14 cellular contexts compared by ENCODE assay signal in genomic region chr4:108366716-108367115, GRCh38.
A peak's percentile ranks its signal among the peaks of the same experiment; 100 is the strongest.
DNase-seq lines count a peak whose midpoint lies in the region; ATAC-seq lines count a peak whose summit lies in the region.
"Had no signal": no experiment of that assay in that cellular context is flagged by ENCODE, and none has a peak within 500 bp of the region (broad histone marks: within the 10 kb centered on the region; RNA-seq: fewer than 3 reads in every experiment).

No MANE protein-coding gene starts in this region.

- peak overlapping the region; percentile 99 for H3K27ac ChIP-seq in KOPT-K1 (ENCODE audit: low read depth, low read length, poor library complexity, severe bottlenecking)
- H3K27ac ChIP-seq: BLaER1 treated with 17β-estradiol and CSF1 and Interleukin-3, amounts not matched to agents 10 nM and 100 nM had no signal

- H3K9me3 ChIP-seq in KOPT-K1 (ENCODE audit: insufficient read depth, low read length, poor library complexity, severe bottlenecking): no peaks in the 10 kb centered on the region
- H3K9me3 ChIP-seq: BLaER1 treated with 17β-estradiol and CSF1 and Interleukin-3, amounts not matched to agents 10 nM and 100 nM had no signal

- peak; percentile 4 for DNase-seq in kidney tubule cell (ENCODE audit: low spot score)
- DNase-seq in effector CD8-positive, alpha-beta T cell (lab: John Stamatoyannopoulos, UW): no peak
- DNase-seq: CD4-positive, CD25-positive, alpha-beta regulatory T cell; CD8-positive, alpha-beta memory T cell; COR-L47; DMS 273 treated with DMSO at 0.1 percent for 48 hours; GDM1; H9 had no signal

- peaks cover 13% of the 10 kb centered on the region for H3K27me3 Mint-ChIP-seq in activated T-helper 17 cell treated with anti-CD3 and anti-CD28 coated beads, Interleukin-2, amount 50 U/mL, for 72 hours

- peaks cover 7% of the 10 kb centered on the region for H3K4me1 Mint-ChIP-seq in activated T-helper 17 cell treated with anti-CD3 and anti-CD28 coated beads, Interleukin-2, amount 50 U/mL, for 72 hours
- H3K4me1 Mint-ChIP-seq: B cell had no signal

- no peak overlapping the region for H3K4me3 Mint-ChIP-seq in activated T-helper 17 cell treated with anti-CD3 and anti-CD28 coated beads, Interleukin-2, amount 50 U/mL, for 72 hours
- H3K4me3 Mint-ChIP-seq: B cell; CD4-positive, CD25-positive, alpha-beta regulatory T cell; CD8-positive, alpha-beta memory T cell; H9 had no signal

- H3K27ac Mint-ChIP-seq in activated T-helper 17 cell treated with anti-CD3 and anti-CD28 coated beads, Interleukin-2, amount 50 U/mL, for 72 hours: no peak overlapping the region
- H3K27ac Mint-ChIP-seq: B cell; CD8-positive, alpha-beta memory T cell; H9 had no signal

- no peaks in the 10 kb centered on the region for H3K36me3 Mint-ChIP-seq in activated T-helper 17 cell treated with anti-CD3 and anti-CD28 coated beads, Interleukin-2, amount 50 U/mL, for 72 hours (ENCODE audit: low read depth)

- peak; percentile 18 for ATAC-seq in activated T-helper 17 cell treated with anti-CD3 and anti-CD28 coated beads, Interleukin-2, amount 50 U/mL, for 72 hours (replicated peaks)
- ATAC-seq in HG03045 (IDR thresholded peaks at IDR 0.05; ENCODE audit: unreplicated experiment): no peak
- no peak for ATAC-seq in GM18870 (IDR thresholded peaks at IDR 0.05; ENCODE audit: unreplicated experiment)

- no peaks in the 10 kb centered on the region for H3K36me3 ChIP-seq in KOPT-K1 (ENCODE audit: insufficient read depth, low read length)
- H3K36me3 ChIP-seq: BLaER1 treated with 17β-estradiol and CSF1 and Interleukin-3, amounts not matched to agents 10 nM and 100 nM had no signal

- H3K9me3 Mint-ChIP-seq in activated T-helper 17 cell treated with anti-CD3 and anti-CD28 coated beads, Interleukin-2, amount 50 U/mL, for 72 hours: no peaks in the 10 kb centered on the region
- H3K9me3 Mint-ChIP-seq: CD8-positive, alpha-beta memory T cell; H9 had no signal
